8 cellular contexts compared by ENCODE assay signal in the genomic region with DNA sequence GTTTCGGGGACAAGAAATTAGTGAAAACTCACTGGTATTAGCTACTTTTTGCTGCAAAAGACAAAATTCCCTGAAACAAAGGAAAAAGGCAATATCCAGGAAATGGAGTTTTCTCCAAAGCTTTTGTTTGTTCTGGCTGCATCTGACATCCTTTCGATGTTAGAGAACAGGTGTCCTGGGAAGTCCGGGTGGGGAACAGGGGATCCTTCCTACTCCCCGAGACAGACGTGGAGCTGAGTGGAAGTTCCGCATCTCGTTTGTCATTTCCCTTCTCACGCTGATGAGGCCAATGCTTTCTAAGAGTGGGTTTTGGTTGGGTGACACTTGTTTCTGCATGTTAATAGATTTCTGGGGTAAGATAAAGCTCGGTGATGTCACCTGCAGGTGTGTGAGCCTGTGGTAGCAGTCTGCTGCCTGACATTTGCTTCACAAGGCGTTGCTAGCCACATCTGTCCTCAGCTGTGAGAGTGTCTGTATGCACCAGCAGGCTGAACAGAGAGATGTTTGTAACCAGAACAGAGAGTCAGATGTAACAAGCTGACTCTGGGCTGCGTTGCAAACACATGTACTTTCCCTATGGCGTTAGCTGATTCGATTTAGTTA.
DNase-seq lines count a peak whose midpoint lies in the region; ATAC-seq and TF ChIP-seq lines count a peak whose summit lies in the region.

No MANE protein-coding gene starts in this region.

- H3K4me3 ChIP-seq in SU-DHL-6 (ENCODE audit: insufficient read depth, low read length, poor library complexity, severe bottlenecking) (no peak overlapping the region), tibial artery (no peak overlapping the region)

- H3K27me3 ChIP-seq in SU-DHL-6 (ENCODE audit: low read length) (no peaks in the 10 kb centered on the region), tibial artery (peaks cover 0 to 39% of the 10 kb centered on the region in 2 donors)

- peaks cover 2% of the 10 kb centered on the region for H3K36me3 Mint-ChIP-seq in central memory CD8-positive, alpha-beta T cell (ENCODE audit: insufficient read depth)

- peak overlapping the region; percentile 36 for H3K4me2 ChIP-seq in SU-DHL-6 (ENCODE audit: low read depth, low read length, poor library complexity, severe bottlenecking)

- no peaks in the 10 kb centered on the region for H3K79me2 ChIP-seq in SU-DHL-6 (ENCODE audit: insufficient read depth, low read length)

- peaks cover 51% of the 10 kb centered on the region for H3K4me1 Mint-ChIP-seq in central memory CD8-positive, alpha-beta T cell

- no peaks in the 10 kb centered on the region for H3K9me3 Mint-ChIP-seq in central memory CD8-positive, alpha-beta T cell

- no peaks in the 10 kb centered on the region for H3F3A ChIP-seq in SU-DHL-6 (ENCODE audit: insufficient read depth)

- H3K9me3 ChIP-seq in SU-DHL-6 (ENCODE audit: insufficient read depth, low read length) (no peaks in the 10 kb centered on the region), tibial artery (no peaks in the 10 kb centered on the region)

- TF ChIP-seq CTCF in SU-DHL-6 (IDR thresholded peaks at IDR 0.05; ENCODE audit: insufficient read depth, low read length, poor library complexity, severe bottlenecking), result no peak
- TF ChIP-seq CTCF in tibial artery (IDR thresholded peaks at IDR 0.05), result no peak
- no peak for TF ChIP-seq CTCF in omental fat pad (IDR thresholded peaks at IDR 0.05)

- intact Hi-C loops in tibial artery (cut with DNase I; ENCODE audit: low total_unique reads), result no loop called here

- no peaks in the 10 kb centered on the region for H3K9me2 ChIP-seq in SU-DHL-6 (replicated peaks; ENCODE audit: insufficient read depth, low read length)

- H3K4me3 Mint-ChIP-seq in central memory CD8-positive, alpha-beta T cell, result peak overlapping the region; percentile 73

- peak; percentile 91 for ATAC-seq in GM18519 (IDR thresholded peaks at IDR 0.05; ENCODE audit: low FRiP score, unreplicated experiment)
- peak; percentile 89 for ATAC-seq in HG02884 (IDR thresholded peaks at IDR 0.05; ENCODE audit: unreplicated experiment)
- peak; percentile 98 for ATAC-seq in central memory CD8-positive, alpha-beta T cell (replicated peaks; ENCODE audit: extremely low read depth, poor library complexity, severe bottlenecking)
- ATAC-seq in omental fat pad (ENCODE audit: low FRiP score), result no peak

- H4K20me1 ChIP-seq in SU-DHL-6 (ENCODE audit: low read depth, low read length), result no peaks in the 10 kb centered on the region

- H3K27ac Mint-ChIP-seq in central memory CD8-positive, alpha-beta T cell (ENCODE audit: low read depth), result peak overlapping the region; percentile 87

- no peaks in the 10 kb centered on the region for H3K4me1 ChIP-seq in tibial artery

- H2AFZ ChIP-seq in SU-DHL-6 (ENCODE audit: low read depth, low read length, severe bottlenecking), result no peak overlapping the region

- no peak overlapping the region for H3K9ac ChIP-seq in SU-DHL-6 (ENCODE audit: low read length)

- H3K27me3 Mint-ChIP-seq in central memory CD8-positive, alpha-beta T cell, result no peaks in the 10 kb centered on the region

- H3K36me3 ChIP-seq in SU-DHL-6 (ENCODE audit: low read length) (no peaks in the 10 kb centered on the region), tibial artery (no peaks in the 10 kb centered on the region)

- H3K27ac ChIP-seq in SU-DHL-6 (ENCODE audit: low read depth, low read length) (no peak overlapping the region), tibial artery (no peak overlapping the region)

- peak; percentile 40 to 79 for DNase-seq in central memory CD8-positive, alpha-beta T cell (ENCODE audit: low spot score in 2 of 2)
- peak; percentile 34 for DNase-seq in stimulated activated CD8-positive, alpha-beta memory T cell treated with anti-CD3 and anti-CD28 coated beads, Interleukin-12 subunit alpha, Interleukin-12 subunit beta, amount 100 ng/mL, for 4 hours (ENCODE audit: low read depth)
- DNase-seq in Kasumi-1 (lab: John Stamatoyannopoulos, UW), result no peak
- no peak for DNase-seq in tibial artery
- DNase-seq in omental fat pad (ENCODE audit: low spot score), result no peak

Comparison
In these comparisons a context has a peak if more than half of its experiments do, and no peak if none do; other contexts are left out.
1. DNase-seq: peak in central memory CD8-positive, alpha-beta T cell (2 of 2) and stimulated activated CD8-positive, alpha-beta memory T cell treated with anti-CD3 and anti-CD28 coated beads, Interleukin-12 subunit alpha, Interleukin-12 subunit beta, amount 100 ng/mL, for 4 hours (single experiment); none in Kasumi-1 (0 of 2), tibial artery (0 of 2) and omental fat pad (single experiment).